Comparison of ENCODE assay signal across 8 cellular contexts in the genomic region with DNA sequence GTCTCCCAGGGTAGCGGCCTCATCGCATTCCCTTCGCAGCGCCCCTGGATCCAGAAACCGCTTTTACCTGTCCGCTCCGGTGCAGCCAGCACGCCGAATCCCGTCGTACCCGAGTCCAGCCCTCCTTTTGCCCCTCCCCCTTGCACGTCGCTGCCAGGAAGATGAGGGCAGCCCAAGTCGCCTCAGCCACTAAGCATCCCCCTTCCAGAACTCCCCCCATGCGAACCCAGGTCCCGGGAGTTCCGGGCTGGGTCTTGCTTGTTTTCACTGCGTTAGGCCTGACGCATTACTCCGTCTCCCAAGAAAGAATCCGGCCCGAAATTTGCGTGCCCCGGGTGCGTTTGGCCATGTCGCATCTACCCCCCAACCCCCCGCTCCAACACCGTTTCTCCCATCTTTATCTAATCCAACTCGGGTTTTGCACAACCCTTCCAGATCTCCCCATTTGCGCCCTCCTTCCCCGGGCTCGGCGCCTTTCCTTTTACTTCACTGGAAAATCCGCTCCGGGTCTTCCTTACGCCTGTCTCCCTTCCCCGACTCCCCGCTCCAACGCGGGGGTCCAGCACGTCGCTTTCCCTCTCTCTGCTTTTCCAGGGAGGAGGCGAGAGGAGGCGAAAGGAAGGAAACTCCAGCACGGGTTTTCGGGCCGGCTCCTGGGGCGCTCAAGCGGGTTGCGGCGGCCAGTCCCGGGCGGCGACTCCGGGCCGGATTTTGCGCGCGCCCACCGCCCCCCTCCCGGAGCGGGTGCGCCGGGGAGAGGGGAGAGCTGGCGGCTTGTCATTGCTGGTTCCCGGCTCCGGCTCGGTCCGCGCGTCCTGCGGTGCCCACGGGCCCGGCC.
DNase-seq lines count a peak whose midpoint lies in the region; FAIRE-seq and TF ChIP-seq lines count a peak whose summit lies in the region.
"Not testable (repeated sequence)": the region's sequence is repeated elsewhere in the genome, so short reads cannot be mapped to it uniquely, and the experiment has no call there.

No MANE protein-coding gene starts in this region.

- H3K4me1 ChIP-seq in iPS DF 6.9 (ENCODE audit: control insufficient read depth, insufficient read depth, low read length); prostate gland (replicated peaks): not testable (repeated sequence)
- H3K4me1 ChIP-seq in tibial nerve, result peaks cover 0 to 32% (median 7%) of the 10 kb centered on the region in 4 donors

- H3K27ac ChIP-seq in caudate nucleus (ENCODE audit: low read depth, low read length) (peak overlapping the region; percentile 36), prostate gland (peak overlapping the region; percentile 61 to 65), tibial nerve (peak overlapping the region; percentile 27 to 71 (median 66))
- not testable (repeated sequence) for H3K27ac ChIP-seq in iPS DF 6.9 (ENCODE audit: low read length)

- intact Hi-C loops in prostate gland (cut with DNase I), result not testable (repeated sequence)

- H3K4me3 ChIP-seq in GM06990 (replicated peaks; ENCODE audit: low read depth, low read length) (peak overlapping the region; percentile 61), iPS DF 6.9 (ENCODE audit: low read length) (peak overlapping the region; percentile 65; the same call in 1 of the 2 replicates), prostate gland (peak overlapping the region; percentile 75), tibial nerve (peak overlapping the region; percentile 49 to 78 (median 56))

- not testable (repeated sequence) for H3K36me3 ChIP-seq in GM06990 (ENCODE audit: control insufficient read depth, insufficient read depth, low read length); iPS DF 6.9 (ENCODE audit: control insufficient read depth, insufficient read depth, low read length); prostate gland; tibial nerve

- TF ChIP-seq EP300 in tibial nerve (IDR thresholded peaks at IDR 0.05), result peak in 1 of 2 donors; percentile 56

- not testable (repeated sequence) for TF ChIP-seq CTCF in GM06990 (IDR thresholded peaks at IDR 0.05; ENCODE audit: insufficient read depth, low read length, poor library complexity, severe bottlenecking)
- TF ChIP-seq CTCF in prostate gland (IDR thresholded peaks at IDR 0.05) (peak in 1 of 4 experiments; percentile 9), tibial nerve (IDR thresholded peaks at IDR 0.05) (peak in 2 of 5 experiments; percentile 54 to 58)

- H3K9me3 ChIP-seq in iPS DF 6.9 (ENCODE audit: control insufficient read depth, insufficient read depth, low read length); prostate gland; tibial nerve: not testable (repeated sequence)

- peak; percentile 49 for FAIRE-seq in HTR-8/SVneo (lab: Jason Lieb, UNC)

- no CpG with 5 or more reads among the region's 75 CpGs for WGBS in iPS DF 6.9 (ENCODE audit: insufficient coverage, insufficient read length)
- under 1% methylated on average over 64 of the region's 75 CpGs for WGBS in prostate gland
- WGBS in tibial nerve, 2 donors, result 0 to 1% methylated on average over 60 to 62 of the region's 75 CpGs

- DNase-seq in GM06990 (ENCODE audit: extremely low read depth, insufficient read length), result peak; percentile 81
- DNase-seq in HTR-8/SVneo (ENCODE audit: insufficient read length, low spot score), result peak; percentile 81
- DNase-seq in NCI-H748 treated with DMSO at 0.1 percent for 48 hours (lab: John Stamatoyannopoulos, UW), result peak; percentile 71
- DNase-seq in activated CD4-positive, alpha-beta T cell treated with anti-CD3 and anti-CD28 coated beads for 1 hour, result peak; percentile 54
- DNase-seq in caudate nucleus (lab: John Stamatoyannopoulos, UW), result peak in 59 of 61 donors; percentile 43 to 94 (median 87)
- DNase-seq in iPS DF 6.9 (ENCODE audit: low read depth, low spot score), result not testable (repeated sequence)
- peak; percentile 80 for DNase-seq in prostate gland (ENCODE audit: low spot score)
- peak; percentile 52 to 66 for DNase-seq in tibial nerve (ENCODE audit: low spot score in 2 of 2)

- TF ChIP-seq POLR2A in prostate gland (IDR thresholded peaks at IDR 0.05) (peak; percentile 34), tibial nerve (IDR thresholded peaks at IDR 0.05) (peak; percentile 32 to 67)

- H3K27me3 ChIP-seq in GM06990 (replicated peaks; ENCODE audit: control insufficient read depth, insufficient read depth, low read length); iPS DF 6.9 (ENCODE audit: control insufficient read depth, insufficient read depth, low read length); prostate gland (replicated peaks; ENCODE audit: insufficient read depth): not testable (repeated sequence)
- peaks cover 0 to 35% of the 10 kb centered on the region in 2 donors for H3K27me3 ChIP-seq in tibial nerve
